In the genomic region with DNA sequence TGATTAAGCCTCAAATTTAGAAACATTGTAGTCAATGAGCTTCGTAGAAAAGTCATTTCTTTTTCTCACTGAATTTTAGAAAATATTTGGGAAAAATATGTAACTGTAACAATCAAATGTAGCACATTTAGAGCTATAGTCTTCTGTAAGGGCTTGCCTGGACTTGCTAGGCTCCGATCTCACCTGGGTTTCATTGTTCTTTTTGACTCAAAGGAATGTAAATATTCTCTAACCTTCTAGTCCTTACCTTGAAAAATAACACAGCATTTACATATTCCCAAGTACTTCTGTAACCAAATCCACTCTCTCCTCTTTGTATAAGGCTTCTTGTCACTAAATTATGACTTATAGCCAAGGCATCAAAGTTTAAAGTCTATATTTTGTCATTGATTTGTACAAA, we compare ENCODE assay signal across 26 cellular contexts. TPM values are rescaled to one million over a fixed set of nuclear protein-coding genes. Genes with fewer than 3 reads are reported as not detected.
DNase-seq lines count a peak whose midpoint lies in the region; ATAC-seq and TF ChIP-seq lines count a peak whose summit lies in the region.
"Had no signal": no experiment of that assay in that cellular context is flagged by ENCODE, and none has a peak within 500 bp of the region (broad histone marks: within the 10 kb centered on the region; RNA-seq: fewer than 3 reads in every experiment).

No MANE protein-coding gene starts in this region.

- TF ChIP-seq CTCF in foreskin keratinocyte (conservative IDR thresholded peaks at IDR 0.05) (no peak), type B pancreatic cell (conservative IDR thresholded peaks at IDR 0.05) (no peak)

- no peaks in the 10 kb centered on the region for H3K9me3 Mint-ChIP-seq in stimulated activated naive CD8-positive, alpha-beta T cell treated with anti-CD3 and anti-CD28 coated beads, Interleukin-15, Interleukin-2, amounts not matched to agents 100 ng/mL and 50 ng/mL, for 24 hours
- no peaks in the 10 kb centered on the region for H3K9me3 Mint-ChIP-seq in stimulated activated naive CD8-positive, alpha-beta T cell treated with anti-CD3 and anti-CD28 coated beads, Interleukin-15, amount 100 ng/mL, for 72 hours
- no peaks in the 10 kb centered on the region for H3K9me3 Mint-ChIP-seq in type B pancreatic cell
- H3K9me3 Mint-ChIP-seq: activated CD4-positive, alpha-beta T cell treated with anti-CD3 and anti-CD28 coated beads, Interleukin-2, amount 10 ng/mL, durations not matched to agents 24 days and 14 days had no signal

- H3K27ac Mint-ChIP-seq in stimulated activated naive CD8-positive, alpha-beta T cell treated with anti-CD3 and anti-CD28 coated beads, Interleukin-15, Interleukin-2, amounts not matched to agents 100 ng/mL and 50 ng/mL, for 24 hours: peak overlapping the region; percentile 26
- H3K27ac Mint-ChIP-seq in stimulated activated naive CD8-positive, alpha-beta T cell treated with anti-CD3 and anti-CD28 coated beads, Interleukin-15, amount 100 ng/mL, for 72 hours: peak overlapping the region in 1 of 2 donors; percentile 4
- no peak overlapping the region for H3K27ac Mint-ChIP-seq in type B pancreatic cell
- H3K27ac Mint-ChIP-seq: activated CD4-positive, alpha-beta T cell treated with anti-CD3 and anti-CD28 coated beads, Interleukin-2, amount 10 ng/mL, durations not matched to agents 24 days and 14 days had no signal

- DNase-seq in stimulated activated naive CD8-positive, alpha-beta T cell treated with anti-CD3 and anti-CD28 coated beads, Interleukin-15, amount 100 ng/mL, for 72 hours: no peak
- peak; percentile 66 to 75 for DNase-seq in NCI-H526 (lab: John Stamatoyannopoulos, UW)
- peak in 1 of 2 donors; percentile 36 for DNase-seq in foreskin keratinocyte
- no peak for DNase-seq in type B pancreatic cell (ENCODE audit: extremely low spot score, unreplicated experiment)
- DNase-seq in SW 1271 (lab: John Stamatoyannopoulos, UW): no peak
- DNase-seq: activated CD4-positive, alpha-beta T cell treated with anti-CD3 and anti-CD28 coated beads, Interleukin-2, amount 10 ng/mL, durations not matched to agents 24 days and 14 days; activated naive CD4-positive, alpha-beta T cell treated with Interleukin-2 at 50 U/mL for 16 hours; activated T-cell treated with anti-CD3 and anti-CD28 coated beads, Interleukin-2, amount 50 U/mL, for 48 hours; amniotic stem cell; colonic mucosa; esophagus squamous epithelium; hippocampal formation; islet precursor cell; NCI-H1092 treated with DMSO at 0.1 percent for 48 hours; NCI-H524 treated with DMSO at 0.1 percent for 48 hours; RPMI8226; stomach had no signal

- H3K4me1 ChIP-seq in foreskin keratinocyte: peaks cover 11% of the 10 kb centered on the region
- H3K4me1 ChIP-seq: colonic mucosa had no signal

- no peaks in the 10 kb centered on the region for H3K27me3 ChIP-seq in foreskin keratinocyte
- H3K27me3 ChIP-seq: colonic mucosa, esophagus squamous epithelium, gastroesophageal sphincter, stomach, tibial nerve had no signal

- peaks cover 40% of the 10 kb centered on the region for H3K4me1 Mint-ChIP-seq in stimulated activated naive CD8-positive, alpha-beta T cell treated with anti-CD3 and anti-CD28 coated beads, Interleukin-15, Interleukin-2, amounts not matched to agents 100 ng/mL and 50 ng/mL, for 24 hours (ENCODE audit: low read depth)
- H3K4me1 Mint-ChIP-seq in stimulated activated naive CD8-positive, alpha-beta T cell treated with anti-CD3 and anti-CD28 coated beads, Interleukin-15, amount 100 ng/mL, for 72 hours: peaks cover 22% of the 10 kb centered on the region
- peaks cover 19% of the 10 kb centered on the region for H3K4me1 Mint-ChIP-seq in type B pancreatic cell (ENCODE audit: unreplicated experiment)

- no peak overlapping the region for H3K4me3 Mint-ChIP-seq in stimulated activated naive CD8-positive, alpha-beta T cell treated with anti-CD3 and anti-CD28 coated beads, Interleukin-15, Interleukin-2, amounts not matched to agents 100 ng/mL and 50 ng/mL, for 24 hours
- H3K4me3 Mint-ChIP-seq in stimulated activated naive CD8-positive, alpha-beta T cell treated with anti-CD3 and anti-CD28 coated beads, Interleukin-15, amount 100 ng/mL, for 72 hours: no peak overlapping the region
- peak overlapping the region; percentile 23 for H3K4me3 Mint-ChIP-seq in type B pancreatic cell
- H3K4me3 Mint-ChIP-seq: activated CD4-positive, alpha-beta T cell treated with anti-CD3 and anti-CD28 coated beads, Interleukin-2, amount 10 ng/mL, durations not matched to agents 24 days and 14 days had no signal

- H3K27me3 Mint-ChIP-seq in stimulated activated naive CD8-positive, alpha-beta T cell treated with anti-CD3 and anti-CD28 coated beads, Interleukin-15, Interleukin-2, amounts not matched to agents 100 ng/mL and 50 ng/mL, for 24 hours: no peaks in the 10 kb centered on the region
- H3K27me3 Mint-ChIP-seq in stimulated activated naive CD8-positive, alpha-beta T cell treated with anti-CD3 and anti-CD28 coated beads, Interleukin-15, amount 100 ng/mL, for 72 hours: no peaks in the 10 kb centered on the region
- H3K27me3 Mint-ChIP-seq in type B pancreatic cell: no peaks in the 10 kb centered on the region
- H3K27me3 Mint-ChIP-seq: activated CD4-positive, alpha-beta T cell treated with anti-CD3 and anti-CD28 coated beads, Interleukin-2, amount 10 ng/mL, durations not matched to agents 24 days and 14 days had no signal

- H3K27ac ChIP-seq in foreskin keratinocyte: peak overlapping the region; percentile 81
- H3K27ac ChIP-seq: C4-2B, colonic mucosa, esophagus squamous epithelium, gastroesophageal sphincter, stomach, tibial nerve, VCaP had no signal

- peaks cover 17% of the 10 kb centered on the region for H3K36me3 Mint-ChIP-seq in stimulated activated naive CD8-positive, alpha-beta T cell treated with anti-CD3 and anti-CD28 coated beads, Interleukin-15, Interleukin-2, amounts not matched to agents 100 ng/mL and 50 ng/mL, for 24 hours (ENCODE audit: low read depth)
- H3K36me3 Mint-ChIP-seq in type B pancreatic cell: peaks cover 9% of the 10 kb centered on the region

- ATAC-seq in stimulated activated naive CD8-positive, alpha-beta T cell treated with anti-CD3 and anti-CD28 coated beads, Interleukin-15, amount 100 ng/mL, for 72 hours: no peak
- ATAC-seq in foreskin keratinocyte (no peak), GM19455 (IDR thresholded peaks at IDR 0.05; ENCODE audit: unreplicated experiment) (no peak), GM19452 (IDR thresholded peaks at IDR 0.05; ENCODE audit: unreplicated experiment) (no peak)
- ATAC-seq: gastroesophageal sphincter, sciatic nerve, SK-N-SH treated with all-trans-retinoic acid at 6 μM for 48 hours had no signal

RNA-seq across cellular contexts. Expression of a gene that starts 2.9 kb away (rescaled TPM):
- total RNA-seq in foreskin keratinocyte (44.6 and 52.8 TPM in 2 replicates), type B pancreatic cell (ENCODE audit: low replicate concordance) (50.6 and 63.5 TPM in 2 replicates)
- polyA plus RNA-seq in foreskin keratinocyte: 24.9 and 26.9 TPM in 2 replicates

Comparison
In these comparisons a context has a peak if more than half of its experiments do, and no peak if none do; other contexts are left out.
1. DNase-seq: peak in NCI-H526 (2 of 2); none in stimulated activated naive CD8-positive, alpha-beta T cell treated with anti-CD3 and anti-CD28 coated beads, Interleukin-15, amount 100 ng/mL, for 72 hours (0 of 2), type B pancreatic cell (single experiment) and SW 1271 (0 of 2).